Comparison of ENCODE assay signal across 27 cellular contexts in genomic region chr6:122710908-122711307, GRCh38.
"Had no signal": no experiment of that assay in that cellular context is flagged by ENCODE, and none has a peak within 500 bp of the region (broad histone marks: within the 10 kb centered on the region; RNA-seq: fewer than 3 reads in every experiment).

No MANE protein-coding gene starts in this region.

- FAIRE-seq: astrocyte, RCC 7860 had no signal

- ATAC-seq: activated T-cell treated with anti-CD3 and anti-CD28 coated beads, Interleukin-2, amount 50 U/mL, for 4 hours; T-cell had no signal

- H3K4me3 ChIP-seq: SK-N-MC had no signal

- H3K27ac ChIP-seq: SK-N-MC, VCaP had no signal

- H3K9me3 Mint-ChIP-seq: activated CD4-positive, alpha-beta memory T cell treated with anti-CD3 and anti-CD28 coated beads for 36 hours; activated CD4-positive, alpha-beta T cell treated with anti-CD3 and anti-CD28 coated beads, Interleukin-2, amount 10 ng/mL, durations not matched to agents 7 days and 5 days; activated naive CD4-positive, alpha-beta T cell treated with anti-CD3 and anti-CD28 coated beads for 36 hours; activated T-cell treated with anti-CD3 and anti-CD28 coated beads, Interleukin-2, amount 50 U/mL, for 4 hours; brain; central memory CD8-positive, alpha-beta T cell; T-cell had no signal

- H3K4me3 Mint-ChIP-seq: activated CD4-positive, alpha-beta memory T cell treated with anti-CD3 and anti-CD28 coated beads for 36 hours; activated CD4-positive, alpha-beta T cell treated with anti-CD3 and anti-CD28 coated beads, Interleukin-2, amount 10 ng/mL, durations not matched to agents 7 days and 5 days; activated naive CD4-positive, alpha-beta T cell treated with anti-CD3 and anti-CD28 coated beads for 36 hours; activated naive CD8-positive, alpha-beta T cell; activated T-cell treated with anti-CD3 and anti-CD28 coated beads, Interleukin-2, amount 50 U/mL, for 4 hours; brain; central memory CD8-positive, alpha-beta T cell; T-cell had no signal

- H3K27ac Mint-ChIP-seq: activated CD4-positive, alpha-beta memory T cell treated with anti-CD3 and anti-CD28 coated beads for 36 hours; activated CD4-positive, alpha-beta T cell treated with anti-CD3 and anti-CD28 coated beads, Interleukin-2, amount 10 ng/mL, durations not matched to agents 7 days and 5 days; activated naive CD4-positive, alpha-beta T cell treated with anti-CD3 and anti-CD28 coated beads for 36 hours; activated naive CD8-positive, alpha-beta T cell; brain; T-cell had no signal

- H3K27me3 Mint-ChIP-seq: activated CD4-positive, alpha-beta memory T cell treated with anti-CD3 and anti-CD28 coated beads for 36 hours; brain; central memory CD8-positive, alpha-beta T cell had no signal

- DNase-seq: activated CD4-positive, alpha-beta memory T cell treated with anti-CD3 and anti-CD28 coated beads for 36 hours; activated CD4-positive, alpha-beta T cell treated with anti-CD3 and anti-CD28 coated beads, Interleukin-2, amount 10 ng/mL, durations not matched to agents 7 days and 5 days; activated CD4-positive, CD25-positive, alpha-beta regulatory T cell; activated CD8-positive, alpha-beta memory T cell treated with anti-CD3 and anti-CD28 coated beads for 24 hours; activated effector memory CD4-positive, alpha-beta T cell treated with anti-CD3 and anti-CD28 coated beads, Interleukin-2, amount 50 U/mL, for 16 hours; activated naive CD4-positive, alpha-beta T cell treated with anti-CD3 and anti-CD28 coated beads for 36 hours; activated T-cell treated with anti-CD3 and anti-CD28 coated beads, Interleukin-2, amount 50 U/mL, for 4 hours; amygdala; Karpas-422; MM.1S; NCI-H1092 treated with DMSO at 0.1 percent for 48 hours; NCI-H1436; NCI-H1694 treated with DMSO at 0.1 percent for 48 hours; NCI-H2029 treated with DMSO at 0.1 percent for 48 hours; NCI-H446; NCI-H524; SHP77; T-helper 2 cell; T1000 had no signal

- H3K4me1 Mint-ChIP-seq: activated CD4-positive, alpha-beta T cell treated with anti-CD3 and anti-CD28 coated beads, Interleukin-2, amount 10 ng/mL, durations not matched to agents 7 days and 5 days; central memory CD8-positive, alpha-beta T cell; T-cell had no signal

- H3K36me3 Mint-ChIP-seq: activated CD4-positive, alpha-beta memory T cell treated with anti-CD3 and anti-CD28 coated beads for 36 hours; activated naive CD8-positive, alpha-beta T cell; brain; T-cell had no signal
